Comparison of ENCODE assay signal across 9 cellular contexts in genomic region chr22:17243524-17243923, GRCh38. TPM values are rescaled to one million over a fixed set of nuclear protein-coding genes. Genes with fewer than 3 reads are reported as not detected.
DNase-seq lines count a peak whose midpoint lies in the region; ATAC-seq and TF ChIP-seq lines count a peak whose summit lies in the region.
"Had no signal": no experiment of that assay in that cellular context is flagged by ENCODE, and none has a peak within 500 bp of the region (broad histone marks: within the 10 kb centered on the region; RNA-seq: fewer than 3 reads in every experiment).

No MANE protein-coding gene starts in this region.

- H3K4me2 ChIP-seq in H9 (ENCODE audit: insufficient read depth, insufficient read length, low read length) = no peak overlapping the region

- no peak overlapping the region for H3K9ac ChIP-seq in H9 (ENCODE audit: extremely low read depth, insufficient read length, low read length)

- no peak overlapping the region for H3K14ac ChIP-seq in H9 (ENCODE audit: insufficient read depth, low read length)

- peak overlapping the region; percentile 32 to 61 (median 44); a peak in 3 of 7 replicates for H3K27ac Mint-ChIP-seq in H9

- H3K4me3 ChIP-seq in ovary = no peak overlapping the region
- H3K4me3 ChIP-seq: SJSA1 had no signal

- H4K5ac ChIP-seq in H9 (ENCODE audit: insufficient read length, low read depth, low read length) = no peak overlapping the region

- H4K91ac ChIP-seq in H9 (ENCODE audit: insufficient read length, low read depth, low read length) = no peak overlapping the region

- no peak overlapping the region for H2BK15ac ChIP-seq in H9 (ENCODE audit: low read depth, low read length)

- no peaks in the 10 kb centered on the region for H3K79me1 ChIP-seq in H9 (ENCODE audit: insufficient read depth, low read depth, low read length, poor library complexity, severe bottlenecking)

- no peak overlapping the region for H3K23ac ChIP-seq in H9 (ENCODE audit: insufficient read length, low read depth, low read length)

- H2AK5ac ChIP-seq in H9 (ENCODE audit: insufficient read length, low read length) = no peak overlapping the region

- H2BK12ac ChIP-seq in H9 (ENCODE audit: insufficient read length, low read depth, low read length) = no peak overlapping the region

- no peaks in the 10 kb centered on the region for H3K9me3 ChIP-seq in H9 (ENCODE audit: control insufficient read depth, low read depth, low read length)
- no peaks in the 10 kb centered on the region for H3K9me3 ChIP-seq in ovary
- H3K9me3 ChIP-seq: SJSA1 had no signal

- H3K18ac ChIP-seq in H9 (ENCODE audit: insufficient read length, low read depth, low read length) = no peak overlapping the region

- TF ChIP-seq EP300 in ovary (IDR thresholded peaks at IDR 0.05) = no peak

- H2BK20ac ChIP-seq in H9 (ENCODE audit: low read depth, low read length, poor library complexity, severe bottlenecking) = no peak overlapping the region

- H3K56ac ChIP-seq in H9 (ENCODE audit: insufficient read length, low read depth, low read length) = no peak overlapping the region

- H3K27me3 ChIP-seq in H9 (ENCODE audit: insufficient read depth, low read length) (no peaks in the 10 kb centered on the region), ovary (no peaks in the 10 kb centered on the region)
- H3K27me3 ChIP-seq: SJSA1 had no signal

- peaks cover 0 to 3% (median 0%) of the 10 kb centered on the region in 3 experiments; a peak in 2 of 7 replicates for H3K36me3 Mint-ChIP-seq in H9 (ENCODE audit: insufficient read depth in 1 of 3, low read depth in 3 of 3)

- H3K4me1 Mint-ChIP-seq in H9 = peaks cover 12 to 21% of the 10 kb centered on the region in 2 experiments

- H3K4ac ChIP-seq in H9 (ENCODE audit: low read depth, low read length) = no peak overlapping the region

- DNase-seq in H9 (no peak), NOMO-1 (lab: John Stamatoyannopoulos, UW; ENCODE audit: unreplicated experiment in 2 of 2) (peak; percentile 78 to 85), left colon (no peak), ovary (no peak), anterior cingulate cortex (lab: John Stamatoyannopoulos, UW) (no peak), omental fat pad (ENCODE audit: low spot score) (no peak)

- no peak for TF ChIP-seq POLR2A in ovary (IDR thresholded peaks at IDR 0.05)

- H2BK120ac ChIP-seq in H9 (ENCODE audit: low read depth, low read length, poor library complexity, severe bottlenecking) = no peak overlapping the region

- no peaks in the 10 kb centered on the region for H4K20me1 ChIP-seq in H9 (ENCODE audit: control insufficient read depth, insufficient read depth, insufficient read length)

- H4K8ac ChIP-seq in H9 (replicated peaks; ENCODE audit: insufficient read length, low read depth, low read length) = no peak overlapping the region

- no peak overlapping the region for H2BK5ac ChIP-seq in H9 (ENCODE audit: insufficient read length, low read length)

- no peaks in the 10 kb centered on the region for H3K23me2 ChIP-seq in H9 (ENCODE audit: insufficient read length, low read depth, low read length, poor library complexity, severe bottlenecking)

- H3K27ac ChIP-seq in H9 (ENCODE audit: insufficient read length, low read depth, low read length) = no peak overlapping the region
- H3K27ac ChIP-seq in ovary = no peak overlapping the region
- H3K27ac ChIP-seq: SJSA1 had no signal

- peaks cover 3% of the 10 kb centered on the region; the same call in 1 of the 2 replicates for H3K4me1 ChIP-seq in H9 (ENCODE audit: insufficient read depth, low read length)
- H3K4me1 ChIP-seq in ovary (ENCODE audit: insufficient read depth) = no peaks in the 10 kb centered on the region
- H3K4me1 ChIP-seq: SJSA1 had no signal

- no peaks in the 10 kb centered on the region for H3K79me2 ChIP-seq in H9 (ENCODE audit: insufficient read depth, low read length)

- H3K27me3 Mint-ChIP-seq in H9 (ENCODE audit: low read depth) = no peaks in the 10 kb centered on the region; the same call in 1 of the 2 replicates

- no peak overlapping the region; a peak in 1 of 5 replicates for H3K4me3 Mint-ChIP-seq in H9

- no CpG with 5 or more reads among the region's 6 CpGs for WGBS in H9 (ENCODE audit: extremely low coverage, insufficient read length, low lambda C conversion rate)
- WGBS in ovary, 3 donors = 78 to 84% (median 78%) methylated on average over 6 of the region's 6 CpGs

- no peak overlapping the region for H2AFZ ChIP-seq in H9 (ENCODE audit: low read length)

- H3T11ph ChIP-seq in H9 (ENCODE audit: low read length) = no peak overlapping the region

- TF ChIP-seq CTCF in H9 (conservative IDR thresholded peaks at IDR 0.05) (no peak), ovary (IDR thresholded peaks at IDR 0.05) (no peak), omental fat pad (IDR thresholded peaks at IDR 0.05) (no peak)

- intact Hi-C loops in left colon (cut with DNase I, micrococcal nuclease) = no loop called here
- intact Hi-C loops in ovary (cut with DNase I) = no loop called here

- ATAC-seq in GM18907 (IDR thresholded peaks at IDR 0.05; ENCODE audit: unreplicated experiment) (peak; percentile 84), left colon (peak; percentile 37), HG03521 (IDR thresholded peaks at IDR 0.05; ENCODE audit: unreplicated experiment) (no peak), omental fat pad (ENCODE audit: low FRiP score) (no peak)

- no peaks in the 10 kb centered on the region for H3K36me3 ChIP-seq in ovary
- H3K36me3 ChIP-seq: SJSA1 had no signal

- no peaks in the 10 kb centered on the region for H3K9me3 Mint-ChIP-seq in H9

RNA-seq across cellular contexts. Expression of gene ADA2, which starts 24.3 kb away (rescaled TPM):
- total RNA-seq in H9 (2021) = 57.2 and 59.3 TPM in 2 replicates
- total RNA-seq in left colon = 10 to 100 TPM in 1 of 2 donors, 1 to 10 TPM in 1; 7.5 to 19.2 TPM
- 10 to 100 TPM in 4 of 7 donors, 1 to 10 TPM in 3; 2.0 to 15.7 (median 12.3) TPM for total RNA-seq in ovary
- 10 to 100 TPM; 13.4 to 41.6 TPM for polyA plus RNA-seq in ovary
- total RNA-seq in omental fat pad = 10 to 100 TPM; 11.6 to 40.1 (median 16.3) TPM
- total RNA-seq: SJSA1 had no signal

Comparison
In these comparisons a context has a peak if more than half of its experiments do, and no peak if none do; other contexts are left out.
1. ATAC-seq: peak in GM18907 (single experiment) and left colon (single experiment); none in HG03521 (single experiment) and omental fat pad (single experiment).
2. DNase-seq: peak in NOMO-1 (2 of 2); none in H9 (single experiment), left colon (0 of 2), ovary (0 of 5), anterior cingulate cortex (0 of 58) and omental fat pad (single experiment).